25 cellular contexts compared by ENCODE assay signal in genomic region chr4:92776080-92776479, GRCh38.
"Had no signal": no experiment of that assay in that cellular context is flagged by ENCODE, and none has a peak within 500 bp of the region (broad histone marks: within the 10 kb centered on the region; RNA-seq: fewer than 3 reads in every experiment).

No MANE protein-coding gene starts in this region.

- H3K36me3 ChIP-seq: left lung, lower lobe of right lung, pancreas, prostate gland, tibial nerve, uterus had no signal

- H3K27me3 ChIP-seq: left lung, pancreas, tibial nerve, uterus had no signal

- H3K9me3 ChIP-seq: lower lobe of right lung, pancreas, prostate gland, tibial nerve, uterus had no signal

- H3K4me3 ChIP-seq: left lung, lower lobe of right lung, pancreas, prostate gland, skin epidermis, tibial nerve, uterus had no signal

- H3K27ac ChIP-seq: left lung, lower lobe of right lung, pancreas, prostate gland, skin epidermis, tibial nerve, uterus had no signal

- H3K4me1 ChIP-seq: left lung, lower lobe of right lung, pancreas, prostate gland, tibial nerve, uterus had no signal

- DNase-seq: hypothalamus; immature natural killer cell; kidney; left colon; left lung; lower lobe of right lung; mammary epithelial cell; mesenchymal stem cell; naive thymus-derived CD8-positive, alpha-beta T cell; nucleus accumbens; pancreas; posterior cingulate gyrus; retina; right cardiac atrium; stimulated activated CD4-positive, alpha-beta T cell treated with anti-CD3 and anti-CD28 coated beads, Interleukin-1b, Interleukin-23, amount 100 ng/mL, for 48 hours; stimulated activated CD4-positive, alpha-beta T cell treated with anti-CD3 and anti-CD28 coated beads, Interleukin-2, amount 100 ng/mL, for 48 hours; stimulated activated CD4-positive, alpha-beta T cell treated with anti-CD3 and anti-CD28 coated beads, Interleukin-4, amount 100 ng/mL, for 4 hours; stimulated activated CD8-positive, alpha-beta memory T cell treated with anti-CD3 and anti-CD28 coated beads, Interleukin-4, amount 100 ng/mL, for 48 hours; stimulated activated naive CD4-positive, alpha-beta T cell treated with Interleukin-2 at 50 U/mL for 16 hours; stimulated activated naive CD8-positive, alpha-beta T cell treated with anti-CD3 and anti-CD28 coated beads, Interleukin-15, amount 100 ng/mL, for 72 hours; substantia nigra; uterus had no signal
